Comparison of ENCODE assay signal across 8 cellular contexts in the genomic region with DNA sequence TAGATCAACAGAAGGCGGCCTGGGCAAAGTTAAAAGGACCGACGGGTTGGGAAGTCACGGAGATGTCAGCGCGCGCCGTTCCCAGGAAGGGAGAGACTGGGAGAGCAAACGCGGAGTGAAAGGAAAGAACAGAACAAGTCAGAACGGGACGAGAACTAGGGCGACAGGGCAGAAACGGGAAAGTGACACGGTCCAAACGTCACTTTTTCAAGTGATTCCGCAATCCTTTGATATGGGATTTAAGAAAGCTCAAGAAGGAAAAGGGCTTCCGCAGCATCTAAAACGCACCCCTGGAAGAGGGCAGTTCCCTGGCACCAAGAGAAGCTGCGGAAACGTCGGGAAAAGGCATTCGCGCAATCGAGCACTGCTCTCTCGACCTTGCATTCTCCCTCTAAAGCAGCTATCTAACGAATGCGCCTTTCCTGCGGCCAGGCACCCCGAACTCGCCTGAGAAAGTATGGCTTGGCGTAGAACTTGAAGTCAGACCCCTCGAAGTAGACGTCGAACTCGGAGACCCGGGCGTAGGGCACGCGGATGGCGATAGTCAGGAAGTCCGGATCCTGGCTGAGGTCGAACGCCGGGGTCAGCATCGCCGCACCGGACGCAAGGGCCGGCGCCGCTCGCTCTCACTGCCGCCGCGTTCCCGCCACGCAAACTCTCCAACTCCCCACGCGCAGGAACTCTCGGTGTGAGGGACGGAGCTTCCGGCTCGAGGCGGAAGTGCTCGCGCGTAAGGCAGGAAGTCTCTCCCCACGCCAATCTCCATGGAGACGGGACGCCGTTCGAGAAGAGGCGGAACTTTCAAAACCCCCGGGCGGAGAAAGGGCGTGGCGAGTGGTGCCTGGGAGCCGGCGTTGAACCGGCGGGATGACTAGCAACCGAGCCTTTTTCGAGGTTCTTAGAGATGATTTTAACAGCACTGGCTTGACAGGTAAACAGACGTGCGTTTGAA. TPM values are rescaled to one million over a fixed set of nuclear protein-coding genes. Genes with fewer than 3 reads are reported as not detected.
DNase-seq lines count a peak whose midpoint lies in the region; ATAC-seq and TF ChIP-seq lines count a peak whose summit lies in the region.

TSS of gene SHQ1 (minus strand) at position 695 of the 952 bp plus-strand sequence. CDS start at position 590, 105 bp downstream.

- H3K4me2 ChIP-seq in mesenchymal stem cell (ENCODE audit: low read length, poor library complexity, severe bottlenecking): peak within 1 kb of the TSS; percentile 94

- H3K27me3 Mint-ChIP-seq in Caco-2 (ENCODE audit: insufficient read depth, unreplicated experiment): no peaks in the 10 kb centered on the region
- H3K27me3 Mint-ChIP-seq in endodermal cell (ENCODE audit: insufficient read depth): peaks cover 34% of the 10 kb centered on the region

- H3K4ac ChIP-seq in mesenchymal stem cell (ENCODE audit: low read depth in 1 of 2, low read length in 2 of 2): no peak within 1 kb of the TSS

- POLR2A ChIA-PET in Caco-2 (lab: Charles Lee): no interaction called here

- H3K4me1 ChIP-seq in Caco-2: 0 out of 2 replicates have a peak, but pooled peaks cover 10% of the 10 kb centered on the region
- H3K4me1 ChIP-seq in NT2/D1 (ENCODE audit: insufficient read depth, insufficient read length): no peaks in the 10 kb centered on the region
- H3K4me1 ChIP-seq in endodermal cell (ENCODE audit: control insufficient read depth, insufficient read depth, low read length): no peaks in the 10 kb centered on the region
- H3K4me1 ChIP-seq in mesenchymal stem cell (ENCODE audit: control insufficient read depth, insufficient read depth, low read depth, low read length): peaks cover 3% of the 10 kb centered on the region

- H3K36me3 Mint-ChIP-seq in Caco-2 (ENCODE audit: insufficient read depth, unreplicated experiment) (peaks cover 5% of the 10 kb centered on the region), endodermal cell (ENCODE audit: low read depth) (peaks cover 4% of the 10 kb centered on the region)

- H3K27ac Mint-ChIP-seq in Caco-2 (ENCODE audit: unreplicated experiment) (peak within 1 kb of the TSS; percentile 92), endodermal cell (peak within 1 kb of the TSS; percentile 83)

- H3K9me3 ChIP-seq in Caco-2: no peaks in the 10 kb centered on the region
- no peaks in the 10 kb centered on the region for H3K9me3 ChIP-seq in NT2/D1 (ENCODE audit: insufficient read depth, low read length)
- H3K9me3 ChIP-seq in endodermal cell (ENCODE audit: control insufficient read depth, low read length): no peaks in the 10 kb centered on the region
- no peaks in the 10 kb centered on the region for H3K9me3 ChIP-seq in mesenchymal stem cell (ENCODE audit: control insufficient read depth, low read length)

- CTCF ChIA-PET in Caco-2 (lab: Charles Lee): interaction anchor here (0.6 kb wide), 1 partner anchor 1081 kb away, joined by 5 read pairs; no protein-coding TSS in a partner anchor

- peaks cover 8% of the 10 kb centered on the region for H3K4me1 Mint-ChIP-seq in Caco-2 (ENCODE audit: low read depth, unreplicated experiment)
- peaks cover 18% of the 10 kb centered on the region for H3K4me1 Mint-ChIP-seq in endodermal cell

- H4K91ac ChIP-seq in mesenchymal stem cell (ENCODE audit: low read length): peak within 1 kb of the TSS; percentile 48

- peak; percentile 81 for ATAC-seq in GM21360 (IDR thresholded peaks at IDR 0.05; ENCODE audit: unreplicated experiment)

- H2BK120ac ChIP-seq in mesenchymal stem cell (ENCODE audit: low read depth, low read length): no peak within 1 kb of the TSS

- 0% methylated on average over 63 to 86 of the region's 86 CpGs for WGBS in endodermal cell (ENCODE audit: insufficient coverage in 1 of 2, insufficient read length in 1 of 2), 2 experiments
- WGBS in mesenchymal stem cell: under 1% methylated on average over 85 of the region's 86 CpGs

- TF ChIP-seq CTCF in Caco-2 (IDR thresholded peaks at IDR 0.05; ENCODE audit: insufficient read depth in 1 of 2, low read depth in 1 of 2, low read length in 1 of 2, severe bottlenecking in 1 of 2, unreplicated experiment in 1 of 2) (no peak), endodermal cell (conservative IDR thresholded peaks at IDR 0.05) (no peak)

- DNase-seq in Caco-2 (peak; percentile 92 to 93), HT-29 (ENCODE audit: low spot score) (peak; percentile 89), NT2/D1 (ENCODE audit: low read depth, low spot score) (peak; percentile 90), endodermal cell (peak; percentile 97), mesenchymal stem cell (peak; percentile 95)
- DNase-seq in activated CD8-positive, alpha-beta memory T cell treated with anti-CD3 and anti-CD28 coated beads for 48 hours (ENCODE audit: low read depth in 2 of 3, low spot score in 2 of 3): peak; percentile 84 to 92 (median 86)
- DNase-seq in stimulated activated CD8-positive, alpha-beta memory T cell treated with anti-CD3 and anti-CD28 coated beads, Interleukin-12 subunit alpha, Interleukin-12 subunit beta, amount 100 ng/mL, for 24 hours (ENCODE audit: extremely low read depth): peak; percentile 93

- H2AK5ac ChIP-seq in mesenchymal stem cell (ENCODE audit: low read length, severe bottlenecking): no peak within 1 kb of the TSS

- peak within 1 kb of the TSS; percentile 87 for H2AFZ ChIP-seq in mesenchymal stem cell (ENCODE audit: low read depth, low read length)

- no peak within 1 kb of the TSS for H2BK15ac ChIP-seq in mesenchymal stem cell (ENCODE audit: low read depth, poor library complexity, severe bottlenecking)

- no peak within 1 kb of the TSS for H2BK12ac ChIP-seq in mesenchymal stem cell (ENCODE audit: low read length in 2 of 2)

- TSS peak; percentile 50 for BruUV-seq in Caco-2 (replicated peaks; lab: Mats Ljungman, UMichigan)

- H3K36me3 ChIP-seq in Caco-2 (ENCODE audit: control insufficient read depth, insufficient read depth, low read length): no peaks in the 10 kb centered on the region
- H3K36me3 ChIP-seq in NT2/D1 (ENCODE audit: insufficient read depth, insufficient read length, low read length): peaks cover 10% of the 10 kb centered on the region
- H3K36me3 ChIP-seq in endodermal cell (ENCODE audit: control insufficient read depth, insufficient read depth, low read length): no peaks in the 10 kb centered on the region
- H3K36me3 ChIP-seq in mesenchymal stem cell (ENCODE audit: control insufficient read depth in 1 of 2, insufficient read depth in 2 of 2, low read depth in 1 of 2, low read length in 2 of 2): no peaks in the 10 kb centered on the region

- H3K4me3 Mint-ChIP-seq in Caco-2 (ENCODE audit: unreplicated experiment): peak within 1 kb of the TSS; percentile 93
- peak within 1 kb of the TSS; percentile 91 for H3K4me3 Mint-ChIP-seq in endodermal cell

- H2BK5ac ChIP-seq in mesenchymal stem cell (ENCODE audit: low read depth, low read length, poor library complexity, severe bottlenecking): no peak within 1 kb of the TSS

- H4K8ac ChIP-seq in mesenchymal stem cell (ENCODE audit: low read length): peak within 1 kb of the TSS; percentile 81

- intact Hi-C loops in Caco-2 (cut with micrococcal nuclease; ENCODE audit: unreplicated experiment): loop anchor here (1.0 kb wide), 1 partner anchor 238 kb away; no protein-coding TSS in a partner anchor

- peak within 1 kb of the TSS; percentile 29 to 94 for H3K18ac ChIP-seq in mesenchymal stem cell (ENCODE audit: low read depth in 1 of 2, low read length in 2 of 2)

- H3K9me3 Mint-ChIP-seq in Caco-2 (ENCODE audit: unreplicated experiment): no peaks in the 10 kb centered on the region
- H3K9me3 Mint-ChIP-seq in endodermal cell: no peaks in the 10 kb centered on the region

- H3K27ac ChIP-seq in endodermal cell (ENCODE audit: low read depth, low read length) (no peak within 1 kb of the TSS), mesenchymal stem cell (ENCODE audit: low read length, poor library complexity, severe bottlenecking) (peak within 1 kb of the TSS; percentile 56)

- H3K9ac ChIP-seq in NT2/D1 (ENCODE audit: insufficient read length, low read depth): peak within 1 kb of the TSS; percentile 76
- H3K9ac ChIP-seq in endodermal cell (ENCODE audit: extremely low read depth, low read length, poor library complexity, severe bottlenecking): peak within 1 kb of the TSS; percentile 11
- H3K9ac ChIP-seq in mesenchymal stem cell (ENCODE audit: low read length): peak within 1 kb of the TSS; percentile 92

- H3K4me3 ChIP-seq in Caco-2 (ENCODE audit: low read depth, low read length): peak within 1 kb of the TSS; percentile 87
- peak within 1 kb of the TSS; percentile 72 for H3K4me3 ChIP-seq in NT2/D1 (ENCODE audit: insufficient read length, low read depth)
- H3K4me3 ChIP-seq in endodermal cell (ENCODE audit: low read length): peak within 1 kb of the TSS; percentile 97
- peak within 1 kb of the TSS; percentile 86 to 100 for H3K4me3 ChIP-seq in mesenchymal stem cell (ENCODE audit: insufficient read depth in 1 of 2, low read depth in 1 of 2, low read length in 2 of 2)

- peaks cover 4% of the 10 kb centered on the region for H3K79me1 ChIP-seq in mesenchymal stem cell (replicated peaks; ENCODE audit: low read length, poor library complexity, severe bottlenecking)

- peak within 1 kb of the TSS; percentile 48 to 93 for H3K23ac ChIP-seq in mesenchymal stem cell (ENCODE audit: low read length in 2 of 2)

- no peaks in the 10 kb centered on the region for H3K27me3 ChIP-seq in Caco-2 (replicated peaks; ENCODE audit: control insufficient read depth, insufficient read depth, low read length)
- peaks cover 33% of the 10 kb centered on the region for H3K27me3 ChIP-seq in NT2/D1 (ENCODE audit: insufficient read depth, insufficient read length)
- H3K27me3 ChIP-seq in endodermal cell (ENCODE audit: control insufficient read depth, insufficient read depth, low read length, poor library complexity, severe bottlenecking): peaks cover 25% of the 10 kb centered on the region
- no peaks in the 10 kb centered on the region for H3K27me3 ChIP-seq in mesenchymal stem cell (ENCODE audit: control insufficient read depth in 1 of 2, insufficient read depth in 1 of 2, low read length in 2 of 2)

- peak within 1 kb of the TSS in 1 of 2 experiments; percentile 22 for H3K14ac ChIP-seq in mesenchymal stem cell (ENCODE audit: low read length in 2 of 2)

RNA-seq across cellular contexts. Expression of gene SHQ1, which starts in this region (rescaled TPM):
- total RNA-seq in Caco-2 (2022) (18.8 and 20.2 TPM in 2 replicates), endodermal cell (10 to 100 TPM; 28.2 to 28.4 TPM)
- 7.2 and 11.2 TPM in 2 replicates for total RNA-seq in HT-29 (2014; rRNA removed; shearing (Covaris generic))
- 14.9 TPM for polyA plus RNA-seq in endodermal cell (2013, experiment 1 of 2)
- polyA plus RNA-seq in endodermal cell (2013, experiment 2 of 2): 15.0 TPM
- 8.9 TPM for polyA plus RNA-seq in mesenchymal stem cell (2013, experiment 1 of 2)
- polyA plus RNA-seq in mesenchymal stem cell (2013, experiment 2 of 2): 8.9 TPM

Comparison
In these comparisons a context has a peak if more than half of its experiments do, and no peak if none do; other contexts are left out.
1. H3K9ac ChIP-seq: peak in every context shown above with its lines; median percentile 92 in mesenchymal stem cell; 76 in NT2/D1; 11 in endodermal cell.